In the genomic region with DNA sequence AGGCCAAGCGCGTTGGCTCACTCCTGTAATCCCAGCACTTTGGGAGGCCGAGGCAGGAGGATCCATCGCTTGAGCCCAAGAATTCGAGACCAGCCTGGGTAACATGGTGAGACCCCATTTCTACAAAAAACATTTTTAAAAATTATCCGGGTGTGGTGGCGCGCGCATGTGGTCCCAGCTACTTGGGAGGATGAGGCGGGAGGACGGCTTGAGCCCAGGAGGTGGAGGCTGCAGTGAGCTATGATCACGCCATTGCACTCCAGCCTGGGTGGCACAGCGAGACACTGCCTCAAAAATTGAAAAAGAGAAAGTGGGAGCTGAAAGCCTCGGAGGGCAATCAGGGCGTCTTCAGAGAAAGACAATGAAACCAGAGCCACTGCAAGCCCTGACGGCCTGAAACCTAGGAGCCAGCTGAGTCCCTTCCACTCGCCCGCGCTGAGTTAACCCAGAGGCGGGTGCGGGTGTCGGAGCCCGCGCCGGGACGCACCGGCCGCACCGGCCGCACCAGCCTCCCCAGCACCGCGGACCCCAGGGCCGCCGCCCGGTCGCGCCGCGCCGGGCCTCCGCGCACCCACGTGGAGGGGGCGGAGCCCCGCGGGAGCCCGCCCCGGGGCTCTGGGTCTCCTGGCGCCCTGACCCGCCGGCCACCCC, we compare ENCODE assay signal across 8 cellular contexts. TPM values are rescaled to one million over a fixed set of nuclear protein-coding genes. Genes with fewer than 3 reads are reported as not detected.
DNase-seq lines count a peak whose midpoint lies in the region; ATAC-seq, FAIRE-seq and TF ChIP-seq lines count a peak whose summit lies in the region.

No MANE protein-coding gene starts in this region.

- H3K27ac Mint-ChIP-seq in CD4-positive, CD25-positive, alpha-beta regulatory T cell, result peak overlapping the region; percentile 61 to 88 (median 87)
- H3K27ac Mint-ChIP-seq in astrocyte (ENCODE audit: unreplicated experiment), result no peak overlapping the region

- no peaks in the 10 kb centered on the region for H3K36me3 ChIP-seq in CD4-positive, CD25-positive, alpha-beta regulatory T cell (ENCODE audit: control insufficient read depth, insufficient read depth, low read length)
- H3K36me3 ChIP-seq in astrocyte (ENCODE audit: insufficient read depth, low read length) (no peaks in the 10 kb centered on the region), suprapubic skin (no peaks in the 10 kb centered on the region)

- no peak for FAIRE-seq in astrocyte (lab: Jason Lieb, UNC)

- DNase-seq in CD4-positive, CD25-positive, alpha-beta regulatory T cell, result peak in 1 of 3 donors; percentile 23
- DNase-seq in astrocyte (ENCODE audit: low read depth) (no peak), suprapubic skin (ENCODE audit: low spot score in 2 of 2) (no peak), HK-2 (ENCODE audit: unreplicated experiment) (no peak), HuH-7.5 (ENCODE audit: low spot score) (no peak)

- H3K4me3 ChIP-seq in CD4-positive, CD25-positive, alpha-beta regulatory T cell (ENCODE audit: low read depth, low read length), result peak overlapping the region; percentile 78
- H3K4me3 ChIP-seq in astrocyte (ENCODE audit: insufficient read depth, low read depth, low read length), result peak overlapping the region; percentile 76
- H3K4me3 ChIP-seq in suprapubic skin, result peak overlapping the region; percentile 63

- peaks cover 16% of the 10 kb centered on the region for H3K4me1 ChIP-seq in CD4-positive, CD25-positive, alpha-beta regulatory T cell (ENCODE audit: control insufficient read depth, insufficient read depth, low read length, poor library complexity, severe bottlenecking)
- peaks cover 8% of the 10 kb centered on the region for H3K4me1 ChIP-seq in astrocyte (ENCODE audit: insufficient read depth, low read length)
- peaks cover 15% of the 10 kb centered on the region for H3K4me1 ChIP-seq in suprapubic skin

- peak overlapping the region; percentile 79 for H3K27ac ChIP-seq in CD4-positive, CD25-positive, alpha-beta regulatory T cell (ENCODE audit: insufficient read depth, low read length, poor library complexity, severe bottlenecking)
- H3K27ac ChIP-seq in astrocyte (ENCODE audit: low read depth, low read length) (peak overlapping the region; percentile 61), layer of hippocampus (ENCODE audit: low read depth, low read length) (peak overlapping the region; percentile 84), suprapubic skin (peak overlapping the region; percentile 83)

- no peaks in the 10 kb centered on the region for H3K36me3 Mint-ChIP-seq in CD4-positive, CD25-positive, alpha-beta regulatory T cell
- peaks cover 8% of the 10 kb centered on the region for H3K36me3 Mint-ChIP-seq in astrocyte (ENCODE audit: low read depth, unreplicated experiment)

- peak overlapping the region; percentile 79 for H3K9ac ChIP-seq in astrocyte (ENCODE audit: low read length)

- 22% methylated on average over 16 of the region's 51 CpGs for WGBS in suprapubic skin

- TF ChIP-seq CTCF in astrocyte (IDR thresholded peaks at IDR 0.05; ENCODE audit: insufficient read depth, low read depth, low read length) (no peak), suprapubic skin (IDR thresholded peaks at IDR 0.05) (no peak)

- peaks cover 7% of the 10 kb centered on the region for H4K20me1 ChIP-seq in astrocyte (ENCODE audit: insufficient read depth, low read length)

- peak; percentile 54 to 66 for ATAC-seq in CD4-positive, CD25-positive, alpha-beta regulatory T cell (ENCODE audit: low read depth in 2 of 2)
- ATAC-seq in GM19455 (IDR thresholded peaks at IDR 0.05; ENCODE audit: unreplicated experiment) (peak; percentile 60), HG03469 (IDR thresholded peaks at IDR 0.05; ENCODE audit: unreplicated experiment) (peak; percentile 27)

- no peaks in the 10 kb centered on the region for H3K9me3 ChIP-seq in CD4-positive, CD25-positive, alpha-beta regulatory T cell (ENCODE audit: control insufficient read depth in 2 of 2, low read length in 2 of 2)
- H3K9me3 ChIP-seq in astrocyte (ENCODE audit: insufficient read depth, low read depth, low read length) (no peaks in the 10 kb centered on the region), suprapubic skin (no peaks in the 10 kb centered on the region)

- H2AFZ ChIP-seq in astrocyte (ENCODE audit: low read depth, low read length), result peak overlapping the region; percentile 92

- H3K4me3 Mint-ChIP-seq in CD4-positive, CD25-positive, alpha-beta regulatory T cell, result peak overlapping the region; percentile 90 to 98 (median 96)
- H3K4me3 Mint-ChIP-seq in astrocyte (ENCODE audit: unreplicated experiment), result peak overlapping the region; percentile 87

- H3K27me3 Mint-ChIP-seq in CD4-positive, CD25-positive, alpha-beta regulatory T cell, result no peaks in the 10 kb centered on the region
- peaks cover 5% of the 10 kb centered on the region for H3K27me3 Mint-ChIP-seq in astrocyte (ENCODE audit: low read depth, unreplicated experiment)

- H3K9me3 Mint-ChIP-seq in CD4-positive, CD25-positive, alpha-beta regulatory T cell, result no peaks in the 10 kb centered on the region
- H3K9me3 Mint-ChIP-seq in astrocyte (ENCODE audit: unreplicated experiment), result no peaks in the 10 kb centered on the region

- peaks cover 23% of the 10 kb centered on the region for H3K79me2 ChIP-seq in astrocyte (ENCODE audit: insufficient read depth, low read length)

- TF ChIP-seq EP300 in suprapubic skin (IDR thresholded peaks at IDR 0.05), result no peak

- H3K27me3 ChIP-seq in CD4-positive, CD25-positive, alpha-beta regulatory T cell (ENCODE audit: control insufficient read depth, insufficient read depth, low read length), result no peaks in the 10 kb centered on the region
- H3K27me3 ChIP-seq in astrocyte (ENCODE audit: insufficient read depth, low read length) (no peaks in the 10 kb centered on the region), layer of hippocampus (ENCODE audit: control insufficient read depth, insufficient read depth, low read length) (no peaks in the 10 kb centered on the region), suprapubic skin (no peaks in the 10 kb centered on the region)

- no peak for TF ChIP-seq POLR2A in suprapubic skin (IDR thresholded peaks at IDR 0.05)

- H3K4me2 ChIP-seq in astrocyte (ENCODE audit: low read length), result peak overlapping the region; percentile 90

- peaks cover 11 to 21% (median 16%) of the 10 kb centered on the region in 4 donors for H3K4me1 Mint-ChIP-seq in CD4-positive, CD25-positive, alpha-beta regulatory T cell
- H3K4me1 Mint-ChIP-seq in astrocyte (ENCODE audit: low read depth, unreplicated experiment), result peaks cover 8% of the 10 kb centered on the region

RNA-seq across cellular contexts. Expression of a gene that starts 22.4 kb away (rescaled TPM):
- total RNA-seq in CD4-positive, CD25-positive, alpha-beta regulatory T cell, result 95.9 TPM
- 10 to 100 TPM; 37.2 to 63.2 (median 57.4) TPM for polyA plus RNA-seq in CD4-positive, CD25-positive, alpha-beta regulatory T cell
- total RNA-seq in astrocyte (40.1 and 45.5 TPM in 2 replicates), suprapubic skin (10 to 100 TPM; 17.8 to 27.0 (median 22.3) TPM)

RNA-seq across cellular contexts. Expression of a gene that starts 49.7 kb away (rescaled TPM):
- not detected for total RNA-seq in CD4-positive, CD25-positive, alpha-beta regulatory T cell
- under 1 TPM in 1 of 4 donors, not detected in 3; 0.10 TPM for polyA plus RNA-seq in CD4-positive, CD25-positive, alpha-beta regulatory T cell
- total RNA-seq in astrocyte (13.7 and 17.4 TPM in 2 replicates), suprapubic skin (10 to 100 TPM in 1 of 4 donors, 1 to 10 TPM in 3; 2.6 to 11.9 (median 5.1) TPM)
